28 cellular contexts compared by ENCODE assay signal in the genomic region with DNA sequence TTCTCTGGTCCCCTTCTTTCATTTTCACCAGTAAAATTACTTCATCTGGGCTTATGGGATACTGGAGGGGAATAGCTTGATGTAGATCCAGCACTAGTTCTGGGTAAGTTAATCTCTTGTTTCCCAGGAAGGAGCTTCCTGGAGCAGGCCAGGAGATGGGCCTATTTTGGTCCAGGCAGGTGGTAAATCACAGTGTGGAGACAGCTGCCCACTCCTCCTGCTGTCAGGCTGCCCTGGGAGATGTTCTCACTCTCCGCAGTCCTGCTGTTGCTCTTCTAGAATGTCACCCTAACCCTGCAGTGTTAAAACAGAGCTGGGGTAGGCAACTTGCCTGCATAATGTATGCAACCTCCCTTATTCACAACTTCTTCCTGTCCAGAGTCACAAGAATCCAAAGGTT.
"Had no signal": no experiment of that assay in that cellular context is flagged by ENCODE, and none has a peak within 500 bp of the region (broad histone marks: within the 10 kb centered on the region; RNA-seq: fewer than 3 reads in every experiment).

No MANE protein-coding gene starts in this region.

- H3K36me3 ChIP-seq: colonic mucosa, esophagus squamous epithelium, gastroesophageal sphincter, heart left ventricle, left lung, lower lobe of right lung had no signal

- H3K36me3 Mint-ChIP-seq: immature natural killer cell, mesothelial cell of epicardium had no signal

- H3K4me1 ChIP-seq: colonic mucosa, gastroesophageal sphincter, heart left ventricle, left lung, lower lobe of right lung had no signal

- ATAC-seq: effector memory CD8-positive, alpha-beta T cell; esophagus mucosa; gastroesophageal sphincter; heart left ventricle; left lung; left ventricle myocardium superior; lower lobe of right lung; mucosa of descending colon had no signal

- H3K4me1 Mint-ChIP-seq: central memory CD8-positive, alpha-beta T cell; endodermal cell; immature natural killer cell; mesothelial cell of epicardium had no signal

- H3K9me3 ChIP-seq: colonic mucosa, esophagus squamous epithelium, gastroesophageal sphincter, heart left ventricle, left lung, lower lobe of right lung, mucosa of descending colon had no signal

- H3K27ac Mint-ChIP-seq: dendritic cell treated with granulocyte-macrophage colony-stimulating factor and Interleukin-4, amounts not matched to agents 40 ng/mL and 50 ng/mL, for 4 days; effector memory CD8-positive, alpha-beta T cell; endodermal cell; immature natural killer cell; mesothelial cell of epicardium had no signal

- H3K27ac ChIP-seq: colonic mucosa, epithelial cell of prostate, esophagus squamous epithelium, gastroesophageal sphincter, heart left ventricle, hepatocyte, left lung, lower lobe of right lung had no signal

- DNase-seq: cerebellar nuclear complex; colonic mucosa; cortex of kidney; effector CD8-positive, alpha-beta T cell; effector memory CD8-positive, alpha-beta T cell; endodermal cell; erythroblast; esophagus squamous epithelium; foreskin fibroblast; foreskin melanocyte; heart left ventricle; hypothalamus; immature natural killer cell; islet precursor cell; kidney glomerular epithelial cell; left lung; left ventricle myocardium superior; lower lobe of right lung; mesenchymal stem cell; mucosa of descending colon had no signal

- H3K27me3 ChIP-seq: colonic mucosa, esophagus squamous epithelium, gastroesophageal sphincter, heart left ventricle, hepatocyte, left lung had no signal

- H3K4me3 ChIP-seq: colonic mucosa, esophagus squamous epithelium, gastroesophageal sphincter, heart left ventricle, hepatocyte, left lung, lower lobe of right lung, mucosa of descending colon had no signal

- FAIRE-seq: endometrium had no signal

- H3K9me3 Mint-ChIP-seq: central memory CD8-positive, alpha-beta T cell; dendritic cell treated with granulocyte-macrophage colony-stimulating factor and Interleukin-4, amounts not matched to agents 40 ng/mL and 50 ng/mL, for 4 days; effector memory CD8-positive, alpha-beta T cell; endodermal cell; mesothelial cell of epicardium had no signal

- H3K4me3 Mint-ChIP-seq: central memory CD8-positive, alpha-beta T cell; dendritic cell treated with granulocyte-macrophage colony-stimulating factor and Interleukin-4, amounts not matched to agents 40 ng/mL and 50 ng/mL, for 4 days; effector memory CD8-positive, alpha-beta T cell; endodermal cell; immature natural killer cell; mesothelial cell of epicardium had no signal
